Comparison of ENCODE assay signal across 14 cellular contexts in genomic region chr5:118553662-118554061, GRCh38.
DNase-seq lines count a peak whose midpoint lies in the region; ATAC-seq and TF ChIP-seq lines count a peak whose summit lies in the region.
"Had no signal": no experiment of that assay in that cellular context is flagged by ENCODE, and none has a peak within 500 bp of the region (broad histone marks: within the 10 kb centered on the region; RNA-seq: fewer than 3 reads in every experiment).

No MANE protein-coding gene starts in this region.

- H3K79me2 ChIP-seq in fibroblast of lung (ENCODE audit: control insufficient read depth, insufficient read depth, low read length) (no peaks in the 10 kb centered on the region), osteoblast (ENCODE audit: insufficient read depth, low read length) (no peaks in the 10 kb centered on the region)

- H3K27me3 ChIP-seq in fibroblast of lung (ENCODE audit: control insufficient read depth, insufficient read depth, low read length) (no peaks in the 10 kb centered on the region), osteoblast (ENCODE audit: insufficient read depth, low read length) (no peaks in the 10 kb centered on the region), H7 (ENCODE audit: control insufficient read depth, insufficient read depth, low read length) (no peaks in the 10 kb centered on the region)
- H3K27me3 ChIP-seq: spleen had no signal

- no peaks in the 10 kb centered on the region for H4K20me1 ChIP-seq in fibroblast of lung (ENCODE audit: control insufficient read depth, extremely low read depth, insufficient read depth, low read length)
- H4K20me1 ChIP-seq in osteoblast (ENCODE audit: insufficient read depth, low read length) = no peaks in the 10 kb centered on the region

- H3K4me2 ChIP-seq in fibroblast of lung (ENCODE audit: extremely low read depth, insufficient read depth, low read length) = no peak overlapping the region
- H3K4me2 ChIP-seq in osteoblast (ENCODE audit: insufficient read depth, low read length) = peak overlapping the region; percentile 50

- no peak for TF ChIP-seq CTCF in fibroblast of lung (conservative IDR thresholded peaks at IDR 0.05 in 1 of 2, IDR thresholded peaks at IDR 0.05 in 1 of 2; ENCODE audit: low read depth in 1 of 2, low read length in 2 of 2)
- no peak for TF ChIP-seq CTCF in osteoblast (IDR thresholded peaks at IDR 0.05; ENCODE audit: extremely low read depth, low read depth, low read length)

- H3K4me3 ChIP-seq in fibroblast of lung (replicated peaks in 1 of 4; ENCODE audit: control extremely low read depth in 1 of 4, insufficient read depth in 1 of 4, low read depth in 3 of 4, low read length in 4 of 4) = no peak overlapping the region
- H3K4me3 ChIP-seq in osteoblast (ENCODE audit: insufficient read depth, low read length) = no peak overlapping the region
- H3K4me3 ChIP-seq in H7 (ENCODE audit: insufficient read depth, low read depth, low read length) = no peak overlapping the region
- H3K4me3 ChIP-seq: mucosa of descending colon, spleen had no signal

- ATAC-seq in GM21360 (IDR thresholded peaks at IDR 0.05; ENCODE audit: unreplicated experiment) (no peak), HG03571 (IDR thresholded peaks at IDR 0.05; ENCODE audit: unreplicated experiment) (no peak)
- ATAC-seq: mucosa of descending colon had no signal

- H3K9ac ChIP-seq in fibroblast of lung (ENCODE audit: insufficient read depth, low read length) = no peak overlapping the region

- DNase-seq in AG20443 (ENCODE audit: low spot score) = peak; percentile 90
- DNase-seq in NCI-H446 treated with DMSO at 0.1 percent for 48 hours (lab: John Stamatoyannopoulos, UW) = peak; percentile 89
- peak; percentile 84 to 90 for DNase-seq in fibroblast of lung (ENCODE audit: low read depth in 2 of 2)
- peak; percentile 84 for DNase-seq in osteoblast (ENCODE audit: insufficient read length, low spot score, missing footprints)
- DNase-seq in H7 = no peak
- DNase-seq in HuH-7 (ENCODE audit: low spot score) = no peak
- DNase-seq: CD4-positive, alpha-beta memory T cell; head of caudate nucleus; mucosa of descending colon; NCI-H1436 treated with DMSO at 0.1 percent for 48 hours; OCI-M1; spleen had no signal

- no peaks in the 10 kb centered on the region for H3K36me3 ChIP-seq in fibroblast of lung (ENCODE audit: control insufficient read depth, insufficient read depth, low read length)
- no peaks in the 10 kb centered on the region for H3K36me3 ChIP-seq in osteoblast (ENCODE audit: insufficient read depth, low read length)
- H3K36me3 ChIP-seq in H7 (replicated peaks; ENCODE audit: control insufficient read depth, insufficient read depth, low read length) = no peaks in the 10 kb centered on the region
- H3K36me3 ChIP-seq: spleen had no signal

- peaks cover 4% of the 10 kb centered on the region for H3K4me1 ChIP-seq in fibroblast of lung (ENCODE audit: control insufficient read depth, extremely low read depth, insufficient read depth, low read length)
- H3K4me1 ChIP-seq in osteoblast (ENCODE audit: insufficient read depth, low read length) = peaks cover 14% of the 10 kb centered on the region
- H3K4me1 ChIP-seq: spleen had no signal

- H2AFZ ChIP-seq in fibroblast of lung (ENCODE audit: low read length) (no peak overlapping the region), osteoblast (ENCODE audit: low read length) (no peak overlapping the region)

- no peak overlapping the region for H3K27ac ChIP-seq in fibroblast of lung (ENCODE audit: insufficient read depth, low read length)
- peak overlapping the region; percentile 25 for H3K27ac ChIP-seq in osteoblast (ENCODE audit: low read depth, low read length)
- H3K27ac ChIP-seq: spleen had no signal

- H3K9me3 ChIP-seq in fibroblast of lung (ENCODE audit: control insufficient read depth, insufficient read depth, low read depth, low read length) (no peaks in the 10 kb centered on the region), osteoblast (ENCODE audit: low read depth, low read length) (no peaks in the 10 kb centered on the region)
- H3K9me3 ChIP-seq: mucosa of descending colon, spleen had no signal

Comparison
In these comparisons a context has a peak if more than half of its experiments do, and no peak if none do; other contexts are left out.
1. DNase-seq: peak in AG20443 (single experiment), NCI-H446 treated with DMSO at 0.1 percent for 48 hours (single experiment), fibroblast of lung (2 of 2) and osteoblast (single experiment); none in H7 (single experiment) and HuH-7 (single experiment).